Comparison of ENCODE assay signal across 11 cellular contexts in the genomic region with DNA sequence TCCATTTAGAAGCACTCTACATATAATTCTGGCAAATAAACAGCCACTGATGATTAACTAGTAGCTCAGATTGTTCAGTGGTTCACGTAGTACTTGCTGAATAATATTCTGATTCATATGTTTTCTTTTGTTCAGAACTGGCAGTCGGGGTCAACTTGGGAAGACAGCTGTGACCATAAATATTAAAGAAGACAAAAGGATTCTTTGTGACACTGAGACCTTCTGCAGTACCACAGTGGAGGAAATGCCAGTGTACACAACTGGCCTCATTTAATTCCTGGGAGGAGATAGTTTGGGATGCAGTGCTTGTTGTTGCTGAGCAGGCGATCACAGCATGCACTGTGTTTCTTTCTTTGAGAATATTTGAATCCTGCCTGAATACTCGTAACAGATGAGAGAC. TPM values are rescaled to one million over a fixed set of nuclear protein-coding genes. Genes with fewer than 3 reads are reported as not detected.
A peak's percentile ranks its signal among the peaks of the same experiment; 100 is the strongest.
DNase-seq lines count a peak whose midpoint lies in the region; ATAC-seq, FAIRE-seq and TF ChIP-seq lines count a peak whose summit lies in the region.
"Had no signal": no experiment of that assay in that cellular context is flagged by ENCODE, and none has a peak within 500 bp of the region (broad histone marks: within the 10 kb centered on the region; RNA-seq: fewer than 3 reads in every experiment).

No MANE protein-coding gene starts in this region.

- no peak overlapping the region for H3K27ac Mint-ChIP-seq in stimulated activated memory B cell treated with anti-CD40 and anti-IgM and Interleukin-4, amounts not matched to agents 10 μg/mL and 1 μg/mL and 100 μg/mL, for 72 hours

- H3K36me3 Mint-ChIP-seq in stimulated activated memory B cell treated with anti-CD40 and anti-IgM and Interleukin-4, amounts not matched to agents 10 μg/mL and 1 μg/mL and 100 μg/mL, for 72 hours, result peaks cover 24% of the 10 kb centered on the region

- no peak for FAIRE-seq in bronchial epithelial cell (lab: Jason Lieb, UNC)

- H3K9me3 Mint-ChIP-seq in stimulated activated memory B cell treated with anti-CD40 and anti-IgM and Interleukin-4, amounts not matched to agents 10 μg/mL and 1 μg/mL and 100 μg/mL, for 72 hours, result peaks cover 1% of the 10 kb centered on the region

- H3K27me3 ChIP-seq in bronchial epithelial cell (ENCODE audit: control insufficient read depth, insufficient read depth, low read length) (no peaks in the 10 kb centered on the region), layer of hippocampus (ENCODE audit: control insufficient read depth, insufficient read depth, low read length) (no peaks in the 10 kb centered on the region)
- H3K27me3 ChIP-seq: neutrophil, Peyer's patch, stomach had no signal

- TF ChIP-seq CTCF in bronchial epithelial cell (IDR thresholded peaks at IDR 0.05; ENCODE audit: insufficient read depth, low read length, severe bottlenecking), result no peak

- DNase-seq in LHCN-M2 (ENCODE audit: low read depth) (peak; percentile 99), bronchial epithelial cell (ENCODE audit: low read depth) (peak; percentile 47), substantia nigra (lab: John Stamatoyannopoulos, UW) (peak in 25 of 49 donors; percentile 5 to 72 (median 21)), DMS 273 treated with DMSO at 0.1 percent for 48 hours (lab: John Stamatoyannopoulos, UW) (no peak)
- DNase-seq: Peyer's patch; stimulated activated CD4-positive, alpha-beta T cell treated with anti-CD3 and anti-CD28 coated beads, Interleukin-4, amount 100 ng/mL, for 1 hour; stomach had no signal

- H3K27ac ChIP-seq in layer of hippocampus (ENCODE audit: low read depth, low read length), result peak overlapping the region; percentile 75
- peak overlapping the region; percentile 84 for H3K27ac ChIP-seq in substantia nigra (ENCODE audit: low read depth, low read length, poor library complexity, severe bottlenecking)
- H3K27ac ChIP-seq: neutrophil, Peyer's patch, stomach had no signal

- H3K27me3 Mint-ChIP-seq in stimulated activated memory B cell treated with anti-CD40 and anti-IgM and Interleukin-4, amounts not matched to agents 10 μg/mL and 1 μg/mL and 100 μg/mL, for 72 hours, result no peaks in the 10 kb centered on the region

- H3K36me3 ChIP-seq in bronchial epithelial cell (ENCODE audit: control insufficient read depth, insufficient read depth, low read length), result no peaks in the 10 kb centered on the region

- H3K4me1 Mint-ChIP-seq in stimulated activated memory B cell treated with anti-CD40 and anti-IgM and Interleukin-4, amounts not matched to agents 10 μg/mL and 1 μg/mL and 100 μg/mL, for 72 hours, result no peaks in the 10 kb centered on the region

- H3K4me3 Mint-ChIP-seq in stimulated activated memory B cell treated with anti-CD40 and anti-IgM and Interleukin-4, amounts not matched to agents 10 μg/mL and 1 μg/mL and 100 μg/mL, for 72 hours, result no peak overlapping the region

- no peak for ATAC-seq in stimulated activated memory B cell treated with anti-CD40 and anti-IgM and Interleukin-4, amounts not matched to agents 10 μg/mL and 1 μg/mL and 100 μg/mL, for 72 hours
- ATAC-seq in GM18867 (IDR thresholded peaks at IDR 0.05; ENCODE audit: unreplicated experiment), result no peak

- H3K4me3 ChIP-seq in bronchial epithelial cell (ENCODE audit: low read depth, low read length), result no peak overlapping the region
- H3K4me3 ChIP-seq: Peyer's patch, stomach had no signal

RNA-seq across cellular contexts. Expression of a gene that starts 26.6 kb away (rescaled TPM):
- 0.13 and 0.23 TPM in 2 replicates for total RNA-seq in LHCN-M2 (2014; rRNA removed)
- 0.41 TPM for polyA plus RNA-seq in LHCN-M2 (2012)
- total RNA-seq in bronchial epithelial cell, result 0.26 TPM in 2 replicates
